ENCODE assay signal across 16 cellular contexts in genomic region chr13:64675256-64675892, GRCh38.
DNase-seq lines count a peak whose midpoint lies in the region; ATAC-seq and TF ChIP-seq lines count a peak whose summit lies in the region.
"Had no signal": no experiment of that assay in that cellular context is flagged by ENCODE, and none has a peak within 500 bp of the region (broad histone marks: within the 10 kb centered on the region; RNA-seq: fewer than 3 reads in every experiment).

No MANE protein-coding gene starts in this region.

- no peaks in the 10 kb centered on the region for H3K27me3 ChIP-seq in OCI-LY1 (ENCODE audit: insufficient read depth, low read length)
- no peaks in the 10 kb centered on the region for H3K27me3 ChIP-seq in neural progenitor cell
- H3K27me3 ChIP-seq: stomach had no signal

- H3K36me3 ChIP-seq in OCI-LY1 (ENCODE audit: insufficient read depth, low read length) (no peaks in the 10 kb centered on the region), neural progenitor cell (no peaks in the 10 kb centered on the region), OCI-LY7 (ENCODE audit: insufficient read depth, low read length) (no peaks in the 10 kb centered on the region)
- H3K36me3 ChIP-seq: stomach, WERI-Rb-1 had no signal

- no peak overlapping the region for H3K4me3 Mint-ChIP-seq in neural progenitor cell
- H3K4me3 Mint-ChIP-seq in nephron progenitor cell: no peak overlapping the region

- H3K27ac Mint-ChIP-seq in neural progenitor cell: no peak overlapping the region
- H3K27ac Mint-ChIP-seq in nephron progenitor cell: no peak overlapping the region

- H3K9me3 Mint-ChIP-seq in neural progenitor cell (no peaks in the 10 kb centered on the region), nephron progenitor cell (no peaks in the 10 kb centered on the region)

- H3K4me2 ChIP-seq in OCI-LY1 (ENCODE audit: low read length) (no peak overlapping the region; the same call in 1 of the 2 replicates), neural progenitor cell (no peak overlapping the region), OCI-LY7 (ENCODE audit: low read length) (no peak overlapping the region)

- H3K27ac ChIP-seq in OCI-LY1 (ENCODE audit: low read depth, low read length, poor library complexity, severe bottlenecking): peak overlapping the region; percentile 4
- no peak overlapping the region for H3K27ac ChIP-seq in neural progenitor cell
- H3K27ac ChIP-seq in OCI-LY7 (ENCODE audit: low read depth, low read length, poor library complexity, severe bottlenecking): no peak overlapping the region
- H3K27ac ChIP-seq: stomach, WERI-Rb-1 had no signal

- ATAC-seq in GM19397 (IDR thresholded peaks at IDR 0.05; ENCODE audit: unreplicated experiment): no peak

- no TSS peak for BruUV-seq in OCI-LY7 (replicated peaks; lab: Mats Ljungman, UMichigan)

- H3K9me2 ChIP-seq in OCI-LY1 (ENCODE audit: low read depth, low read length) (no peaks in the 10 kb centered on the region), OCI-LY7 (ENCODE audit: insufficient read depth, low read length) (no peaks in the 10 kb centered on the region)

- H3K27me3 Mint-ChIP-seq in neural progenitor cell (ENCODE audit: insufficient read depth, low read depth): no peaks in the 10 kb centered on the region
- H3K27me3 Mint-ChIP-seq in nephron progenitor cell (ENCODE audit: low read depth, poor library complexity): no peaks in the 10 kb centered on the region

- H4K20me1 ChIP-seq in OCI-LY1 (ENCODE audit: insufficient read depth, low read length) (no peaks in the 10 kb centered on the region), neural progenitor cell (ENCODE audit: low read depth) (no peaks in the 10 kb centered on the region), OCI-LY7 (ENCODE audit: insufficient read depth, low read length) (no peaks in the 10 kb centered on the region)

- intact Hi-C loops in OCI-LY7 (cut with micrococcal nuclease; ENCODE audit: unreplicated experiment): no loop called here

- TF ChIP-seq CTCF in OCI-LY1 (IDR thresholded peaks at IDR 0.05; ENCODE audit: low read length) (no peak), cardiac fibroblast (IDR thresholded peaks at IDR 0.05; ENCODE audit: low read depth, low read length) (no peak), neural progenitor cell (IDR thresholded peaks at IDR 0.05) (no peak), OCI-LY7 (conservative IDR thresholded peaks at IDR 0.05; ENCODE audit: low read length) (no peak), nephron progenitor cell (IDR thresholded peaks at IDR 0.05) (no peak)

- H3K36me3 Mint-ChIP-seq in neural progenitor cell (no peaks in the 10 kb centered on the region), nephron progenitor cell (ENCODE audit: low read depth) (no peaks in the 10 kb centered on the region)

- CTCF ChIA-PET in OCI-LY7 (lab: Charles Lee; ENCODE audit: unreplicated experiment): no interaction called here

- H3K9me3 ChIP-seq in OCI-LY1 (ENCODE audit: low read length): 0 out of 2 replicates have a peak, but pooled peaks cover 3% of the 10 kb centered on the region
- H3K9me3 ChIP-seq in neural progenitor cell (ENCODE audit: low read depth): no peaks in the 10 kb centered on the region
- H3K9me3 ChIP-seq in OCI-LY7 (ENCODE audit: low read length): no peaks in the 10 kb centered on the region
- H3K9me3 ChIP-seq: stomach had no signal

- 0 out of 2 replicates have a peak overlapping the region, but pooled peaks have one; percentile 86 for H2AFZ ChIP-seq in OCI-LY1 (ENCODE audit: low read length)
- H2AFZ ChIP-seq in neural progenitor cell (replicated peaks): peak overlapping the region; percentile 32
- H2AFZ ChIP-seq in OCI-LY7 (ENCODE audit: low read length): no peak overlapping the region

- H3K9ac ChIP-seq in OCI-LY1 (ENCODE audit: low read length): no peak overlapping the region
- H3K9ac ChIP-seq in neural progenitor cell: no peak overlapping the region

- no peaks in the 10 kb centered on the region for H3K4me1 Mint-ChIP-seq in neural progenitor cell
- H3K4me1 Mint-ChIP-seq in nephron progenitor cell: peaks cover 9% of the 10 kb centered on the region

- H3K79me2 ChIP-seq in OCI-LY1 (ENCODE audit: insufficient read depth, low read length) (no peaks in the 10 kb centered on the region), neural progenitor cell (ENCODE audit: low read depth) (no peaks in the 10 kb centered on the region), OCI-LY7 (ENCODE audit: insufficient read depth, low read depth, low read length) (no peaks in the 10 kb centered on the region)

- DNase-seq in EL (peak; percentile 88), cardiac fibroblast (ENCODE audit: low read depth in 2 of 2) (peak; percentile 7 to 57), neural progenitor cell (ENCODE audit: low spot score) (no peak), NCI-H1092 treated with DMSO at 0.1 percent for 48 hours (lab: John Stamatoyannopoulos, UW) (no peak), OCI-LY7 (ENCODE audit: low spot score) (no peak), nephron progenitor cell (no peak)
- DNase-seq: anterior cingulate cortex, GOT3, KBM-7, midbrain, NCI-H2107, RPMI8226, stomach, WERI-Rb-1 had no signal

- H3K4me3 ChIP-seq in OCI-LY1 (ENCODE audit: low read depth, low read length, poor library complexity, severe bottlenecking) (no peak overlapping the region), cardiac fibroblast (replicated peaks in 1 of 2; ENCODE audit: low read depth in 2 of 2, low read length in 2 of 2) (no peak overlapping the region), neural progenitor cell (no peak overlapping the region), OCI-LY7 (ENCODE audit: low read depth, low read length, poor library complexity, severe bottlenecking) (no peak overlapping the region)
- H3K4me3 ChIP-seq: stomach had no signal

- POLR2A ChIA-PET in OCI-LY7 (lab: Charles Lee): interaction anchor here (1.3 kb wide), 1 partner anchor 20 kb away, joined by 4 read pairs; no protein-coding TSS in a partner anchor

- no peaks in the 10 kb centered on the region for H3F3A ChIP-seq in OCI-LY1 (ENCODE audit: insufficient read depth, low read length)
- H3F3A ChIP-seq in neural progenitor cell (ENCODE audit: low read depth): no peaks in the 10 kb centered on the region

- peaks cover 19% of the 10 kb centered on the region for H3K4me1 ChIP-seq in OCI-LY1 (ENCODE audit: insufficient read depth, low read length, severe bottlenecking)
- no peaks in the 10 kb centered on the region for H3K4me1 ChIP-seq in neural progenitor cell
- no peaks in the 10 kb centered on the region for H3K4me1 ChIP-seq in OCI-LY7 (ENCODE audit: insufficient read depth, low read length, poor library complexity, severe bottlenecking)
- H3K4me1 ChIP-seq: stomach had no signal

Comparison
In these comparisons a context has a peak if more than half of its experiments do, and no peak if none do; other contexts are left out.
1. DNase-seq: peak in EL (single experiment) and cardiac fibroblast (2 of 2); none in neural progenitor cell (single experiment), NCI-H1092 treated with DMSO at 0.1 percent for 48 hours (single experiment), OCI-LY7 (single experiment) and nephron progenitor cell (single experiment).